8 cellular contexts compared by ENCODE assay signal in genomic region chr9:35111006-35111933, GRCh38. TPM values are rescaled to one million over a fixed set of nuclear protein-coding genes. Genes with fewer than 3 reads are reported as not detected.
DNase-seq lines count a peak whose midpoint lies in the region; TF ChIP-seq lines count a peak whose summit lies in the region.

No MANE protein-coding gene starts in this region.

- peak overlapping the region; percentile 97 for H3K27ac Mint-ChIP-seq in HFFc6

- no peak for TF ChIP-seq CTCF in HFFc6 (IDR thresholded peaks at IDR 0.05)

- peaks cover 55% of the 10 kb centered on the region for H3K4me1 Mint-ChIP-seq in HFFc6 (ENCODE audit: low read depth)

- H3K36me3 Mint-ChIP-seq in HFFc6 (ENCODE audit: low read depth): peaks cover 5% of the 10 kb centered on the region

- no peaks in the 10 kb centered on the region for H3K9me3 Mint-ChIP-seq in HFFc6

- peak overlapping the region; percentile 89 for H3K4me3 Mint-ChIP-seq in HFFc6

- DNase-seq in GDM1 (lab: John Stamatoyannopoulos, UW) (peak; percentile 97), HFFc6 (peak; percentile 98), NAMALWA (ENCODE audit: low spot score) (peak; percentile 98), SK-N-DZ (ENCODE audit: low spot score) (peak; percentile 98), globus pallidus (ENCODE audit: low spot score) (peak; percentile 99), non-pigmented ciliary epithelial cell (ENCODE audit: low read depth) (peak; percentile 97), superior temporal gyrus (ENCODE audit: extremely low spot score) (peak; percentile 98)
- peak; percentile 96 for DNase-seq in activated naive CD4-positive, alpha-beta T cell treated with anti-CD3 and anti-CD28 coated beads, Interleukin-2, amount 50 U/mL, for 16 hours

- H3K27me3 Mint-ChIP-seq in HFFc6 (ENCODE audit: insufficient read depth): peaks cover 7% of the 10 kb centered on the region; the same call in 1 of the 2 replicates

RNA-seq across cellular contexts. Expression of gene ATOSB, which starts 4.4 kb away (rescaled TPM):
- total RNA-seq in HFFc6 (2021; fragmentation: NEBNext Ultra II Directional; extraction: Animal tissue kit (Norgen Biotek cat#: 25700)): 10 to 100 TPM; 45.9 to 56.5 (median 49.5) TPM
- 3.3 and 4.1 TPM in 2 replicates for polyA plus RNA-seq in SK-N-DZ (2014; cell fraction: cytosol; rRNA removed)
- 11.8 and 12.0 TPM in 2 replicates for polyA plus RNA-seq in SK-N-DZ (2014; cell fraction: nucleus; rRNA removed)

RNA-seq across cellular contexts. Expression of gene STOML2, which starts 8.3 kb away (rescaled TPM):
- total RNA-seq in HFFc6 (2021; fragmentation: NEBNext Ultra II Directional; extraction: Animal tissue kit (Norgen Biotek cat#: 25700)): 100 to 1,000 TPM; 118 to 139 (median 123) TPM
- 220 and 242 TPM in 2 replicates for polyA plus RNA-seq in SK-N-DZ (2014; cell fraction: cytosol; rRNA removed)
- 226 and 235 TPM in 2 replicates for polyA plus RNA-seq in SK-N-DZ (2014; cell fraction: nucleus; rRNA removed)

RNA-seq across cellular contexts. Expression of gene PIGO, which starts 14.9 kb away (rescaled TPM):
- total RNA-seq in HFFc6 (2021; fragmentation: NEBNext Ultra II Directional; extraction: Animal tissue kit (Norgen Biotek cat#: 25700)): 10 to 100 TPM; 23.0 to 30.3 (median 28.3) TPM
- polyA plus RNA-seq in SK-N-DZ (2014; cell fraction: cytosol; rRNA removed): 16.2 and 18.0 TPM in 2 replicates
- polyA plus RNA-seq in SK-N-DZ (2014; cell fraction: nucleus; rRNA removed): 18.1 and 21.6 TPM in 2 replicates

RNA-seq across cellular contexts. Expression of gene FANCG, which starts 31.5 kb away (rescaled TPM):
- total RNA-seq in HFFc6 (2021; fragmentation: NEBNext Ultra II Directional; extraction: Animal tissue kit (Norgen Biotek cat#: 25700)): 10 to 100 TPM; 17.8 to 30.0 (median 28.3) TPM
- polyA plus RNA-seq in SK-N-DZ (2014; cell fraction: cytosol; rRNA removed): 69.4 and 102 TPM in 2 replicates
- 300 and 345 TPM in 2 replicates for polyA plus RNA-seq in SK-N-DZ (2014; cell fraction: nucleus; rRNA removed)

RNA-seq across cellular contexts. Expression of gene VCP, which starts 38.8 kb away (rescaled TPM):
- 100 to 1,000 TPM; 324 to 457 (median 374) TPM for total RNA-seq in HFFc6 (2021; fragmentation: NEBNext Ultra II Directional; extraction: Animal tissue kit (Norgen Biotek cat#: 25700))
- 205 and 231 TPM in 2 replicates for polyA plus RNA-seq in SK-N-DZ (2014; cell fraction: cytosol; rRNA removed)
- polyA plus RNA-seq in SK-N-DZ (2014; cell fraction: nucleus; rRNA removed): 135 and 148 TPM in 2 replicates

Comparison
In these comparisons a context has a peak if more than half of its experiments do, and no peak if none do; other contexts are left out.
1. Peak in every context shown above with its lines: DNase-seq.